Comparison of ENCODE assay signal across 22 cellular contexts in genomic region chr6:52922161-52922560, GRCh38. TPM values are rescaled to one million over a fixed set of nuclear protein-coding genes. Genes with fewer than 3 reads are reported as not detected.
DNase-seq lines count a peak whose midpoint lies in the region; ATAC-seq and TF ChIP-seq lines count a peak whose summit lies in the region.
"Had no signal": no experiment of that assay in that cellular context is flagged by ENCODE, and none has a peak within 500 bp of the region (broad histone marks: within the 10 kb centered on the region; RNA-seq: fewer than 3 reads in every experiment).

No MANE protein-coding gene starts in this region.

- no peak overlapping the region for H3K23ac ChIP-seq in mesendoderm (ENCODE audit: low read length)

- no peak overlapping the region for H2BK15ac ChIP-seq in mesendoderm (replicated peaks; ENCODE audit: low read depth)

- H3K4me1 ChIP-seq in HUES64 (ENCODE audit: insufficient read depth, low read length) (peaks cover 17% of the 10 kb centered on the region), esophagus (ENCODE audit: control insufficient read depth in 2 of 2, insufficient read depth in 2 of 2, low read length in 1 of 2) (peaks cover 2 to 18% of the 10 kb centered on the region in 2 donors), mesendoderm (ENCODE audit: control insufficient read depth, low read depth, low read length) (peaks cover 5% of the 10 kb centered on the region), upper lobe of right lung (peaks cover 12% of the 10 kb centered on the region)
- H3K4me1 ChIP-seq: BLaER1 treated with 17β-estradiol and CSF1 and Interleukin-3, amounts not matched to agents 10 nM and 100 nM; SJCRH30 had no signal

- no peak overlapping the region for H4K8ac ChIP-seq in mesendoderm (ENCODE audit: low read depth, low read length)

- H3K9me3 ChIP-seq in HUES64 (ENCODE audit: insufficient read depth, low read depth, low read length): no peaks in the 10 kb centered on the region
- no peaks in the 10 kb centered on the region for H3K9me3 ChIP-seq in esophagus (ENCODE audit: control insufficient read depth in 2 of 2, insufficient read depth in 1 of 2, low read depth in 1 of 2, low read length in 1 of 2)
- H3K9me3 ChIP-seq in upper lobe of right lung: no peaks in the 10 kb centered on the region
- H3K9me3 ChIP-seq: SJCRH30 had no signal

- H3K27ac ChIP-seq in HUES64 (ENCODE audit: low read depth, low read length) (peak overlapping the region; percentile 65; the same call in 1 of the 2 replicates), esophagus (ENCODE audit: low read depth in 2 of 2, low read length in 1 of 2) (peak overlapping the region; percentile 56 to 71), mesendoderm (ENCODE audit: low read depth, low read length) (peak overlapping the region; percentile 3), upper lobe of right lung (peak overlapping the region; percentile 30)
- H3K27ac ChIP-seq: BLaER1 treated with 17β-estradiol and CSF1 and Interleukin-3, amounts not matched to agents 10 nM and 100 nM; HL-60; KMS-11; SJCRH30 had no signal

- no peak overlapping the region for H3K4me3 ChIP-seq in HUES64 (ENCODE audit: low read length)
- H3K4me3 ChIP-seq in esophagus (ENCODE audit: low read depth in 1 of 2, low read length in 2 of 2): no peak overlapping the region
- no peak overlapping the region for H3K4me3 ChIP-seq in mesendoderm (ENCODE audit: low read length)
- H3K4me3 ChIP-seq in upper lobe of right lung: no peak overlapping the region
- H3K4me3 ChIP-seq: BLaER1 treated with 17β-estradiol and CSF1 and Interleukin-3, amounts not matched to agents 10 nM and 100 nM; SJCRH30 had no signal

- H3K79me2 ChIP-seq in mesendoderm (ENCODE audit: control insufficient read depth, insufficient read depth, low read length): no peaks in the 10 kb centered on the region

- H2BK5ac ChIP-seq in mesendoderm (ENCODE audit: low read length): peak overlapping the region; percentile 69

- H3K4ac ChIP-seq in mesendoderm (ENCODE audit: low read depth, low read length): peak overlapping the region; percentile 20

- no peak for TF ChIP-seq CTCF in upper lobe of right lung (IDR thresholded peaks at IDR 0.05)

- H4K5ac ChIP-seq in mesendoderm (ENCODE audit: low read length): no peak overlapping the region

- no peaks in the 10 kb centered on the region for H3K27me3 ChIP-seq in HUES64 (ENCODE audit: insufficient read depth, low read length)
- H3K27me3 ChIP-seq in esophagus (ENCODE audit: control insufficient read depth in 1 of 2, insufficient read depth in 2 of 2, low read length in 2 of 2): no peaks in the 10 kb centered on the region
- no peaks in the 10 kb centered on the region for H3K27me3 ChIP-seq in mesendoderm (ENCODE audit: insufficient read depth, low read length, poor library complexity)
- no peaks in the 10 kb centered on the region for H3K27me3 ChIP-seq in upper lobe of right lung
- H3K27me3 ChIP-seq: BLaER1 treated with 17β-estradiol and CSF1 and Interleukin-3, amounts not matched to agents 10 nM and 100 nM; SJCRH30 had no signal

- DNase-seq in mesendoderm: no peak
- DNase-seq in upper lobe of right lung: no peak
- no peak for DNase-seq in NK-92 treated with Interleukin-12 subunit alpha and Interleukin-12 subunit beta, amount 100 ng/mL, for 24 hours (lab: John Stamatoyannopoulos, UW)
- no peak for DNase-seq in NCI-H187 treated with DMSO at 0.1 percent for 48 hours (lab: John Stamatoyannopoulos, UW)
- DNase-seq: ACHN; CD4-positive, alpha-beta memory T cell; GDM1; IMR-90; NCI-H1105; NCI-H2081 treated with DMSO at 0.1 percent for 48 hours; NCI-H2171 treated with DMSO at 0.1 percent for 48 hours; NCI-H524 treated with DMSO at 0.1 percent for 48 hours; SJCRH30 had no signal

- peak overlapping the region; percentile 94 for H3K18ac ChIP-seq in mesendoderm (ENCODE audit: low read length)

- intact Hi-C loops in upper lobe of right lung (cut with DNase I): no loop called here

- no peaks in the 10 kb centered on the region for H3K36me3 ChIP-seq in HUES64 (ENCODE audit: insufficient read depth, low read length)
- H3K36me3 ChIP-seq in esophagus (ENCODE audit: control insufficient read depth in 2 of 2, insufficient read depth in 2 of 2, low read length in 1 of 2): no peaks in the 10 kb centered on the region
- no peaks in the 10 kb centered on the region for H3K36me3 ChIP-seq in mesendoderm (ENCODE audit: control insufficient read depth, insufficient read depth, low read length)
- H3K36me3 ChIP-seq in upper lobe of right lung: no peaks in the 10 kb centered on the region
- H3K36me3 ChIP-seq: BLaER1 treated with 17β-estradiol and CSF1 and Interleukin-3, amounts not matched to agents 10 nM and 100 nM; SJCRH30 had no signal

- peak overlapping the region; percentile 73 for H2BK120ac ChIP-seq in mesendoderm (ENCODE audit: low read depth, low read length)

- 94% methylated on average over 10 of the region's 10 CpGs for WGBS in HUES64
- 76 to 80% methylated on average over 10 of the region's 10 CpGs for WGBS in esophagus, 2 donors
- WGBS in mesendoderm (ENCODE audit: extremely low coverage, insufficient coverage, low lambda C conversion rate): no CpG with 5 or more reads among the region's 10 CpGs

- no peaks in the 10 kb centered on the region for H3K79me1 ChIP-seq in mesendoderm (ENCODE audit: low read length)

- ATAC-seq in upper lobe of right lung (peak; percentile 33), HG02571 (IDR thresholded peaks at IDR 0.05; ENCODE audit: unreplicated experiment) (no peak)

- H3K56ac ChIP-seq in mesendoderm (ENCODE audit: low read length): peak overlapping the region; percentile 25

- H3K4me2 ChIP-seq in mesendoderm (ENCODE audit: low read length): no peak overlapping the region
- H3K4me2 ChIP-seq: BLaER1 treated with 17β-estradiol and CSF1 and Interleukin-3, amounts not matched to agents 10 nM and 100 nM; KMS-11 had no signal

- H3K9ac ChIP-seq in HUES64 (ENCODE audit: low read depth, low read length): no peak overlapping the region
- H3K9ac ChIP-seq in mesendoderm (ENCODE audit: low read length): no peak overlapping the region
- H3K9ac ChIP-seq: BLaER1 treated with 17β-estradiol and CSF1 and Interleukin-3, amounts not matched to agents 10 nM and 100 nM; KMS-11 had no signal

- no peak overlapping the region for H2AK5ac ChIP-seq in mesendoderm (ENCODE audit: low read length)

RNA-seq across cellular contexts. Expression of gene GSTA3, which starts 12.7 kb away (rescaled TPM):
- not detected for polyA plus RNA-seq in HUES64 (2013, experiment 1 of 2)
- not detected for polyA plus RNA-seq in HUES64 (2013, experiment 2 of 2)
- under 1 TPM in 1 of 2 donors, not detected in 1; 0.13 TPM for polyA plus RNA-seq in esophagus
- polyA plus RNA-seq in mesendoderm (2013, experiment 1 of 2): not detected
- polyA plus RNA-seq in mesendoderm (2013, experiment 2 of 2): not detected
- not detected for total RNA-seq in upper lobe of right lung
- total RNA-seq: CD4-positive, alpha-beta memory T cell; Daoy; HT-29; IMR-90; OCI-LY7; SJCRH30 had no signal
- polyA plus RNA-seq: CD4-positive, alpha-beta memory T cell; IMR-90 had no signal

Comparison
In these comparisons a context has a peak if more than half of its experiments do, and no peak if none do; other contexts are left out.
1. H3K27ac ChIP-seq: peak in every context shown above with its lines; median percentile 65 in HUES64; 64 in esophagus; 30 in upper lobe of right lung; 3 in mesendoderm.